16 cellular contexts compared by ENCODE assay signal in genomic region chr22:21861856-21862255, GRCh38. TPM values are rescaled to one million over a fixed set of nuclear protein-coding genes. Genes with fewer than 3 reads are reported as not detected.
DNase-seq lines count a peak whose midpoint lies in the region; ATAC-seq and TF ChIP-seq lines count a peak whose summit lies in the region.
"Had no signal": no experiment of that assay in that cellular context is flagged by ENCODE, and none has a peak within 500 bp of the region (broad histone marks: within the 10 kb centered on the region; RNA-seq: fewer than 3 reads in every experiment).

No MANE protein-coding gene starts in this region.

- H3K27ac Mint-ChIP-seq in H9: peak overlapping the region in 2 of 3 experiments; percentile 0 to 16; a peak in 1 of 7 replicates
- H3K27ac Mint-ChIP-seq in activated T-helper 1 cell treated with anti-CD3 and anti-CD28 coated beads, Interleukin-12 subunit alpha, Interleukin-12 subunit beta, Interleukin-2, Interleukin-4 antibody, amounts not matched to agents 30 ng/mL and 10 ng/mL and 1 ng/mL, durations not matched to agents 14 hours and 24 hours and 36 hours: peak overlapping the region; percentile 18

- H3K36me3 ChIP-seq in BLaER1: peaks cover 14% of the 10 kb centered on the region; the same call in 1 of the 2 replicates
- H3K36me3 ChIP-seq in lower lobe of right lung: no peaks in the 10 kb centered on the region
- no peaks in the 10 kb centered on the region for H3K36me3 ChIP-seq in prostate gland
- H3K36me3 ChIP-seq: esophagus squamous epithelium had no signal

- H2BK5ac ChIP-seq in H9 (ENCODE audit: insufficient read length, low read length): no peak overlapping the region

- no peak overlapping the region for H3K23ac ChIP-seq in H9 (ENCODE audit: insufficient read length, low read depth, low read length)

- H3K4me3 Mint-ChIP-seq in H9: no peak overlapping the region
- no peak overlapping the region for H3K4me3 Mint-ChIP-seq in activated T-helper 1 cell treated with anti-CD3 and anti-CD28 coated beads, Interleukin-12 subunit alpha, Interleukin-12 subunit beta, Interleukin-2, Interleukin-4 antibody, amounts not matched to agents 30 ng/mL and 10 ng/mL and 1 ng/mL, durations not matched to agents 14 hours and 24 hours and 36 hours

- DNase-seq in H9: no peak
- no peak for DNase-seq in activated T-helper 1 cell treated with anti-CD3 and anti-CD28 coated beads, Interleukin-12 subunit alpha, Interleukin-12 subunit beta, Interleukin-2, Interleukin-4 antibody, amounts not matched to agents 30 ng/mL and 10 ng/mL and 1 ng/mL, durations not matched to agents 14 hours and 24 hours and 36 hours (ENCODE audit: low spot score)
- no peak for DNase-seq in lower lobe of right lung
- DNase-seq in NCI-H526 (lab: John Stamatoyannopoulos, UW): no peak
- no peak for DNase-seq in amygdala (lab: John Stamatoyannopoulos, UW)
- no peak for DNase-seq in OCI-M2 (lab: John Stamatoyannopoulos, UW; ENCODE audit: unreplicated experiment)
- DNase-seq in prostate gland (ENCODE audit: low spot score): no peak
- DNase-seq: esophagus squamous epithelium; GDM1; NCI-H187; stimulated activated CD4-positive, alpha-beta T cell treated with anti-CD3 and anti-CD28 coated beads, Interleukin-4, amount 100 ng/mL, for 1 hour; stimulated activated naive CD4-positive, alpha-beta T cell had no signal

- no peak overlapping the region for H3K4ac ChIP-seq in H9 (ENCODE audit: low read depth, low read length)

- H3K79me1 ChIP-seq in H9 (ENCODE audit: insufficient read depth, low read depth, low read length, poor library complexity, severe bottlenecking): peaks cover 9% of the 10 kb centered on the region

- H3K9ac ChIP-seq in BLaER1 (no peak overlapping the region), H9 (ENCODE audit: extremely low read depth, insufficient read length, low read length) (no peak overlapping the region)

- H3T11ph ChIP-seq in H9 (ENCODE audit: low read length): no peak overlapping the region

- no peaks in the 10 kb centered on the region for H3K9me3 ChIP-seq in BLaER1
- H3K9me3 ChIP-seq in H9 (ENCODE audit: control insufficient read depth, low read depth, low read length): no peaks in the 10 kb centered on the region
- no peaks in the 10 kb centered on the region for H3K9me3 ChIP-seq in lower lobe of right lung
- H3K9me3 ChIP-seq in prostate gland: no peaks in the 10 kb centered on the region
- H3K9me3 ChIP-seq: esophagus squamous epithelium had no signal

- TF ChIP-seq POLR2A in prostate gland (IDR thresholded peaks at IDR 0.05): no peak

- H2BK12ac ChIP-seq in H9 (ENCODE audit: insufficient read length, low read depth, low read length): no peak overlapping the region

- no peak overlapping the region for H2BK15ac ChIP-seq in H9 (ENCODE audit: low read depth, low read length)

- H4K8ac ChIP-seq in H9 (replicated peaks; ENCODE audit: insufficient read length, low read depth, low read length): no peak overlapping the region

- no peak overlapping the region for H3K56ac ChIP-seq in H9 (ENCODE audit: insufficient read length, low read depth, low read length)

- H3K79me2 ChIP-seq in H9 (ENCODE audit: insufficient read depth, low read length): peaks cover 75% of the 10 kb centered on the region; the same call in 1 of the 2 replicates

- peaks cover 100% of the 10 kb centered on the region for H4K20me1 ChIP-seq in BLaER1
- H4K20me1 ChIP-seq in H9 (ENCODE audit: control insufficient read depth, insufficient read depth, insufficient read length): no peaks in the 10 kb centered on the region

- ATAC-seq in lower lobe of right lung: peak; percentile 34 to 61
- ATAC-seq: HCT116 had no signal

- H4K91ac ChIP-seq in H9 (ENCODE audit: insufficient read length, low read depth, low read length): no peak overlapping the region

- H3K9me3 Mint-ChIP-seq in H9: no peaks in the 10 kb centered on the region
- H3K9me3 Mint-ChIP-seq in activated T-helper 1 cell treated with anti-CD3 and anti-CD28 coated beads, Interleukin-12 subunit alpha, Interleukin-12 subunit beta, Interleukin-2, Interleukin-4 antibody, amounts not matched to agents 30 ng/mL and 10 ng/mL and 1 ng/mL, durations not matched to agents 14 hours and 24 hours and 36 hours: no peaks in the 10 kb centered on the region

- H3K4me1 Mint-ChIP-seq in H9: peaks cover 61 to 71% of the 10 kb centered on the region in 2 experiments
- H3K4me1 Mint-ChIP-seq in activated T-helper 1 cell treated with anti-CD3 and anti-CD28 coated beads, Interleukin-12 subunit alpha, Interleukin-12 subunit beta, Interleukin-2, Interleukin-4 antibody, amounts not matched to agents 30 ng/mL and 10 ng/mL and 1 ng/mL, durations not matched to agents 14 hours and 24 hours and 36 hours (ENCODE audit: low read depth): peaks cover 79% of the 10 kb centered on the region

- H4K5ac ChIP-seq in H9 (ENCODE audit: insufficient read length, low read depth, low read length): no peak overlapping the region

- H3K27ac ChIP-seq in BLaER1 (no peak overlapping the region), H9 (ENCODE audit: insufficient read length, low read depth, low read length) (no peak overlapping the region), lower lobe of right lung (no peak overlapping the region), prostate gland (no peak overlapping the region)
- H3K27ac ChIP-seq: C4-2B, SK-N-MC had no signal

- H3K27me3 ChIP-seq in BLaER1 (no peaks in the 10 kb centered on the region), H9 (ENCODE audit: insufficient read depth, low read length) (no peaks in the 10 kb centered on the region), lower lobe of right lung (ENCODE audit: low read depth) (no peaks in the 10 kb centered on the region), prostate gland (replicated peaks; ENCODE audit: insufficient read depth) (no peaks in the 10 kb centered on the region)
- H3K27me3 ChIP-seq: esophagus squamous epithelium had no signal

- no peak overlapping the region for H2BK120ac ChIP-seq in H9 (ENCODE audit: low read depth, low read length, poor library complexity, severe bottlenecking)

- H3K14ac ChIP-seq in H9 (ENCODE audit: insufficient read depth, low read length): no peak overlapping the region

- H3K4me3 ChIP-seq in BLaER1 (no peak overlapping the region), lower lobe of right lung (no peak overlapping the region), prostate gland (no peak overlapping the region)
- H3K4me3 ChIP-seq: esophagus squamous epithelium, SK-N-MC had no signal

- no peak overlapping the region for H2AFZ ChIP-seq in H9 (ENCODE audit: low read length)

- no peak overlapping the region for H2BK20ac ChIP-seq in H9 (ENCODE audit: low read depth, low read length, poor library complexity, severe bottlenecking)

- peak overlapping the region; percentile 41; the same call in 1 of the 2 replicates for H3K4me2 ChIP-seq in BLaER1
- H3K4me2 ChIP-seq in H9 (ENCODE audit: insufficient read depth, insufficient read length, low read length): no peak overlapping the region

- intact Hi-C loops in activated T-helper 1 cell treated with anti-CD3 and anti-CD28 coated beads, Interleukin-12 subunit alpha, Interleukin-12 subunit beta, Interleukin-2, Interleukin-4 antibody, amounts not matched to agents 30 ng/mL and 10 ng/mL and 1 ng/mL, durations not matched to agents 14 hours and 24 hours and 36 hours (cut with micrococcal nuclease): no loop called here
- intact Hi-C loops in lower lobe of right lung (cut with DNase I) (no loop called here), prostate gland (cut with DNase I) (no loop called here)

- no peak for TF ChIP-seq CTCF in H9 (conservative IDR thresholded peaks at IDR 0.05)
- TF ChIP-seq CTCF in lower lobe of right lung (IDR thresholded peaks at IDR 0.05): no peak
- TF ChIP-seq CTCF in prostate gland (IDR thresholded peaks at IDR 0.05): no peak

- no peaks in the 10 kb centered on the region for H3K27me3 Mint-ChIP-seq in H9 (ENCODE audit: low read depth)
- H3K27me3 Mint-ChIP-seq in activated T-helper 1 cell treated with anti-CD3 and anti-CD28 coated beads, Interleukin-12 subunit alpha, Interleukin-12 subunit beta, Interleukin-2, Interleukin-4 antibody, amounts not matched to agents 30 ng/mL and 10 ng/mL and 1 ng/mL, durations not matched to agents 14 hours and 24 hours and 36 hours (ENCODE audit: insufficient read depth): no peaks in the 10 kb centered on the region

- H3K4me1 ChIP-seq in BLaER1: peaks cover 73% of the 10 kb centered on the region
- H3K4me1 ChIP-seq in H9 (ENCODE audit: insufficient read depth, low read length): peaks cover 8% of the 10 kb centered on the region
- H3K4me1 ChIP-seq in lower lobe of right lung: peaks cover 93% of the 10 kb centered on the region
- H3K4me1 ChIP-seq in prostate gland (replicated peaks): peaks cover 6% of the 10 kb centered on the region

- no peaks in the 10 kb centered on the region for H3K23me2 ChIP-seq in H9 (ENCODE audit: insufficient read length, low read depth, low read length, poor library complexity, severe bottlenecking)

- H3K36me3 Mint-ChIP-seq in H9 (ENCODE audit: insufficient read depth in 1 of 3, low read depth in 3 of 3): peaks cover 0 to 6% (median 4%) of the 10 kb centered on the region in 3 experiments; a peak in 4 of 7 replicates
- peaks cover 12% of the 10 kb centered on the region for H3K36me3 Mint-ChIP-seq in activated T-helper 1 cell treated with anti-CD3 and anti-CD28 coated beads, Interleukin-12 subunit alpha, Interleukin-12 subunit beta, Interleukin-2, Interleukin-4 antibody, amounts not matched to agents 30 ng/mL and 10 ng/mL and 1 ng/mL, durations not matched to agents 14 hours and 24 hours and 36 hours (ENCODE audit: low read depth)

- no peak overlapping the region for H3K18ac ChIP-seq in H9 (ENCODE audit: insufficient read length, low read depth, low read length)

- H2AK5ac ChIP-seq in H9 (ENCODE audit: insufficient read length, low read length): no peak overlapping the region

RNA-seq across cellular contexts. Expression of gene MAPK1, which starts 5.6 kb away (rescaled TPM):
- total RNA-seq in H9 (2021) (90.3 and 98.1 TPM in 2 replicates), lower lobe of right lung (146 TPM), prostate gland (10 to 100 TPM; 89.6 to 92.1 TPM)
- 80.2 and 91.3 TPM in 2 replicates for total RNA-seq in activated T-helper 1 cell treated with anti-CD3 and anti-CD28 coated beads, Interleukin-12 subunit alpha, Interleukin-12 subunit beta, Interleukin-2, Interleukin-4 antibody, amounts not matched to agents 30 ng/mL and 10 ng/mL and 1 ng/mL, durations not matched to agents 14 hours and 24 hours and 36 hours
